In the genomic region with DNA sequence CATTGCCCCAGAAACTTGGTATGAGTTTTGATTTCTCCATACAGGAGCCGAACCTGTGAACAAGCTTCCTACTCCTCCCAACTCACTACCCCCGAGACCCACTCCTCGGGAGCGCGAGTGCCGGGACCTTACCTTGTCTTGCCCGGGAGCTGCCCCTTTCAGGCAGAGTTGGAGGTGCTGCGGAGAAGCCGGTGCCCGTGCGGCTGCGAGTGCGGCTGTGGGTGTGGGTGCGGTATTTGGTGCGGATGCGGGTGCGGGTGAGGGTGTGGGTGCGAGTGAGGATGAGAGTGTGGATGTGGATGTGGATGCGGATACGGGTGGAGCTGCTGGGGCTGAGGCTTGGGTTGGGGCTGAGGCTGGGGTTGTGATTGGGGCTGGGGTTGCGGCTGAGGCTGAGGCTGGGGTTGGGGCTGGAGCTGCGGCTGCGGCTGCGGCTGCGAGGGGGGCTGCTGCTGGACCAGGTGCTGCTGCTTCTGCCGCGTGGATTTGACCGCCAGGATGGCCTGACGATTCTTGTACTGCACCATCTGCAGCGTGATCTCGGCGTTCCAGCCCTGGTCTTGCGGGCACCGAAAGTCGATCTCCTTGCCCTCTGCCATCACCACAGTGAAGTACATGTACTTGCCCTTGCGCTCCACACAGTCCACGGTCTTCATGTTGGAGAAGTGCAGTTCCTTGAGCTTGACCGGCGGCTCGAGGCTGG, we compare ENCODE assay signal across 8 cellular contexts.
DNase-seq lines count a peak whose midpoint lies in the region; ATAC-seq and TF ChIP-seq lines count a peak whose summit lies in the region.

No MANE protein-coding gene starts in this region.

- no peaks in the 10 kb centered on the region for H3K9me3 ChIP-seq in SU-DHL-6 (ENCODE audit: insufficient read depth, low read length)

- peak overlapping the region; percentile 96 for H2AFZ ChIP-seq in SU-DHL-6 (ENCODE audit: low read depth, low read length, severe bottlenecking)

- H3K27me3 ChIP-seq in SU-DHL-6 (ENCODE audit: low read length): no peaks in the 10 kb centered on the region

- no peaks in the 10 kb centered on the region for H3K79me2 ChIP-seq in SU-DHL-6 (ENCODE audit: insufficient read depth, low read length)

- no peaks in the 10 kb centered on the region for H4K20me1 ChIP-seq in SU-DHL-6 (ENCODE audit: low read depth, low read length)

- peak; percentile 8 for ATAC-seq in HG03139 (IDR thresholded peaks at IDR 0.05; ENCODE audit: unreplicated experiment)

- peak overlapping the region; percentile 87 for H3K4me2 ChIP-seq in SU-DHL-6 (ENCODE audit: low read depth, low read length, poor library complexity, severe bottlenecking)

- TF ChIP-seq CTCF in SU-DHL-6 (IDR thresholded peaks at IDR 0.05; ENCODE audit: insufficient read depth, low read length, poor library complexity, severe bottlenecking): no peak

- DNase-seq in COLO668 (lab: John Stamatoyannopoulos, UW; ENCODE audit: unreplicated experiment) (peak; percentile 62), astrocyte of the hippocampus (ENCODE audit: low read depth, low spot score) (peak; percentile 74), 8988T (no peak), superior temporal gyrus (ENCODE audit: extremely low spot score) (no peak)

- H3K27ac ChIP-seq in SU-DHL-6 (ENCODE audit: low read depth, low read length) (no peak overlapping the region), skin epidermis (peak overlapping the region; percentile 44 to 98 (median 94))

- no peaks in the 10 kb centered on the region for H3K36me3 ChIP-seq in SU-DHL-6 (ENCODE audit: low read length)

- H3K9me2 ChIP-seq in SU-DHL-6 (replicated peaks; ENCODE audit: insufficient read depth, low read length): no peaks in the 10 kb centered on the region

- peak overlapping the region; percentile 77 for H3K9ac ChIP-seq in SU-DHL-6 (ENCODE audit: low read length)

- peaks cover 15% of the 10 kb centered on the region for H3F3A ChIP-seq in SU-DHL-6 (ENCODE audit: insufficient read depth)

- peak overlapping the region; percentile 73 for H3K4me3 ChIP-seq in SU-DHL-6 (ENCODE audit: insufficient read depth, low read length, poor library complexity, severe bottlenecking)
- peak overlapping the region; percentile 100 for H3K4me3 ChIP-seq in iPS-11a (ENCODE audit: low read depth, low read length)
- H3K4me3 ChIP-seq in skin epidermis: peak overlapping the region; percentile 49 to 83 (median 70)

Comparison
In these comparisons a context has a peak if more than half of its experiments do, and no peak if none do; other contexts are left out.
1. DNase-seq: peak in COLO668 (single experiment) and astrocyte of the hippocampus (single experiment); none in 8988T (single experiment) and superior temporal gyrus (single experiment).
2. Peak in every context shown above with its lines, with median percentiles within 50 percentile points of each other: H3K4me3 ChIP-seq.